In genomic region chr20:36460648-36461599, GRCh38 we compare ENCODE assay signal across 8 cellular contexts.
DNase-seq lines count a peak whose midpoint lies in the region; ATAC-seq, FAIRE-seq and TF ChIP-seq lines count a peak whose summit lies in the region.

No MANE protein-coding gene starts in this region.

- DNase-seq in Caki2 (ENCODE audit: low read depth) = peak; percentile 94
- peak; percentile 99 for DNase-seq in HTR-8/SVneo (ENCODE audit: insufficient read length, low spot score)
- peak; percentile 86 for DNase-seq in NT2/D1 (ENCODE audit: low read depth, low spot score)
- peak; percentile 89 for DNase-seq in activated CD8-positive, alpha-beta memory T cell treated with anti-CD3 and anti-CD28 coated beads, Interleukin-2, amount 50 U/mL, for 4 hours
- peak; percentile 96 for DNase-seq in endothelial cell (ENCODE audit: low spot score)
- DNase-seq in midbrain (lab: John Stamatoyannopoulos, UW) = peak; percentile 94
- DNase-seq in stimulated activated CD8-positive, alpha-beta memory T cell treated with anti-CD3 and anti-CD28 coated beads, Interleukin-15, amount 100 ng/mL, for 4 hours (ENCODE audit: low read depth in 2 of 2) = peak; percentile 77 to 81

- peaks cover 7% of the 10 kb centered on the region for H3K36me3 ChIP-seq in NT2/D1 (ENCODE audit: insufficient read depth, insufficient read length, low read length)

- peak overlapping the region; percentile 27 for H3K4me3 ChIP-seq in NT2/D1 (ENCODE audit: insufficient read length, low read depth)

- no peak for TF ChIP-seq CTCF in endothelial cell (IDR thresholded peaks at IDR 0.05; ENCODE audit: unreplicated experiment)

- peak; percentile 99 for FAIRE-seq in HTR-8/SVneo (lab: Jason Lieb, UNC)

- no peaks in the 10 kb centered on the region for H3K9me3 Mint-ChIP-seq in endothelial cell (ENCODE audit: unreplicated experiment)

- H3K4me1 Mint-ChIP-seq in endothelial cell (ENCODE audit: unreplicated experiment) = peaks cover 34% of the 10 kb centered on the region

- peak; percentile 69 for ATAC-seq in GM21381 (IDR thresholded peaks at IDR 0.05; ENCODE audit: unreplicated experiment)

- H3K9me3 ChIP-seq in NT2/D1 (ENCODE audit: insufficient read depth, low read length) = no peaks in the 10 kb centered on the region

- H3K4me1 ChIP-seq in NT2/D1 (ENCODE audit: insufficient read depth, insufficient read length) = peaks cover 11% of the 10 kb centered on the region

- in situ Hi-C loops in Caki2 (cut with HindIII; ENCODE audit: low pct_unique_long_range_greater_than_20kb, low sequenced_read_pairs) = no loop called here

- peak overlapping the region; percentile 92 for H3K4me3 Mint-ChIP-seq in endothelial cell (ENCODE audit: unreplicated experiment)

- peak overlapping the region; percentile 66 for H3K9ac ChIP-seq in NT2/D1 (ENCODE audit: insufficient read length, low read depth)

- peaks cover 12% of the 10 kb centered on the region for H3K36me3 Mint-ChIP-seq in endothelial cell (ENCODE audit: low read depth, unreplicated experiment)

- peaks cover 10% of the 10 kb centered on the region for H3K27me3 Mint-ChIP-seq in endothelial cell (ENCODE audit: unreplicated experiment)

- H3K27ac Mint-ChIP-seq in endothelial cell (ENCODE audit: unreplicated experiment) = peak overlapping the region; percentile 91

- H3K27me3 ChIP-seq in NT2/D1 (ENCODE audit: insufficient read depth, insufficient read length) = no peaks in the 10 kb centered on the region

Comparison
In these comparisons a context has a peak if more than half of its experiments do, and no peak if none do; other contexts are left out.
1. Peak in every context shown above with its lines: DNase-seq, ATAC-seq and H3K4me3 ChIP-seq.